Comparison of ENCODE assay signal across 17 cellular contexts in the genomic region with DNA sequence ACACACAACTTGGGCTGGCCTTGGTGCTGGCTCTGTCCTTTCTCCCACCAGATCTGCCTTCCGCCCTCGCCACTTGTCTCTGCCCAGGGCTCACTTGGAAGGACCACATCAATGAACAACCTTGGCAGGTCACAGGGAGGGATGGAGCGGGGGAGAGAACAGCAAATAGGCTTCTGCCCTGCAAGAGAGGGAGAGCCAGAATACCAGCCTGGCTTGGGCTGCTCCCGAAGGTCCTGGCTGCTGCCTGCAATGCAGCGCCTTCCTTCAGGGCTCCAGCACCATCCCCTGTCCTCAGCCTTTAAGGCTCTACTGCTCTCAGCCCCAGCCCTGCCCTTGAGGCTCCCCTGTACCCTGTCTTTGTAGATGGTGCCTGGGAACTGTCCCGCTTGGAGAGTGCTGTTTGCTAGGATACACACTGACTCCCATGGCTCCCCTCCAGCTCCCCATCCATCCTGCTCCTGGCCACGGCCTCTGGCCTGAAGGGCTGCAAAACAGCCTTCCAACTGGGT. TPM values are rescaled to one million over a fixed set of nuclear protein-coding genes. Genes with fewer than 3 reads are reported as not detected.
DNase-seq lines count a peak whose midpoint lies in the region; ATAC-seq, FAIRE-seq and TF ChIP-seq lines count a peak whose summit lies in the region.
"Had no signal": no experiment of that assay in that cellular context is flagged by ENCODE, and none has a peak within 500 bp of the region (broad histone marks: within the 10 kb centered on the region; RNA-seq: fewer than 3 reads in every experiment).

No MANE protein-coding gene starts in this region.

- H3K4ac ChIP-seq in IMR-90 (ENCODE audit: low read depth, low read length) = no peak overlapping the region

- H3K4me1 ChIP-seq in IMR-90 (ENCODE audit: control insufficient read depth, insufficient read depth, low read length) (peaks cover 4% of the 10 kb centered on the region), K562 (replicated peaks in 1 of 2; ENCODE audit: control insufficient read depth in 2 of 2, insufficient read depth in 2 of 2, low read length in 2 of 2) (no peaks in the 10 kb centered on the region; a peak in 1 of 5 replicates), testis (peaks cover 27% of the 10 kb centered on the region)

- H2AK5ac ChIP-seq in IMR-90 (ENCODE audit: low read depth, low read length) = no peak overlapping the region

- H2AFZ ChIP-seq in IMR-90 (replicated peaks; ENCODE audit: low read length, poor library complexity) (peak overlapping the region; percentile 14), K562 (ENCODE audit: low read depth, low read length) (no peak overlapping the region)

- CTCF ChIA-PET in IMR-90 (lab: Yijun Ruan, JAX) = no interaction called here
- CTCF ChIA-PET in K562 (lab: Yijun Ruan, JAX; ENCODE audit: low intra/inter-chr PET ratio) = no interaction called here

- POLR2A ChIA-PET in IMR-90 (lab: Charles Lee; ENCODE audit: unreplicated experiment) = no interaction called here
- POLR2A ChIA-PET in K562 (lab: Yijun Ruan, JAX) = interaction anchor here (0.6 to 0.8 kb wide), 2 partner anchors 21 to 95 kb away, joined by 3 read pairs; no protein-coding TSS in a partner anchor

- no peak overlapping the region for H3K4me2 ChIP-seq in IMR-90 (ENCODE audit: low read depth, low read length)
- H3K4me2 ChIP-seq in K562 (ENCODE audit: insufficient read depth, low read length) = no peak overlapping the region

- TF ChIP-seq CTCF in IMR-90 (conservative IDR thresholded peaks at IDR 0.05; ENCODE audit: low read depth, low read length) (no peak), K562 (IDR thresholded peaks at IDR 0.05 in 2 of 3, conservative IDR thresholded peaks at IDR 0.05 in 1 of 3; ENCODE audit: insufficient read depth in 2 of 3, low read depth in 1 of 3, low read length in 3 of 3) (no peak), testis (IDR thresholded peaks at IDR 0.05) (no peak)

- H3K36me3 ChIP-seq in IMR-90 (ENCODE audit: control insufficient read depth, insufficient read depth, low read length) = no peaks in the 10 kb centered on the region
- H3K36me3 ChIP-seq in K562 (ENCODE audit: control insufficient read depth, insufficient read depth, low read length) = no peaks in the 10 kb centered on the region
- H3K36me3 ChIP-seq in testis (ENCODE audit: low read depth, missing control alignments) = no peaks in the 10 kb centered on the region
- H3K36me3 ChIP-seq: ascending aorta had no signal

- no peak overlapping the region for H4K91ac ChIP-seq in IMR-90 (ENCODE audit: insufficient read depth, low read depth, low read length)

- TF ChIP-seq RAD21 in IMR-90 (IDR thresholded peaks at IDR 0.05; ENCODE audit: low read length) (no peak), K562 (CRISPR knock-in tag; conservative IDR thresholded peaks at IDR 0.05 in 1 of 2, IDR thresholded peaks at IDR 0.05 in 1 of 2) (no peak)

- H3K9me1 ChIP-seq in IMR-90 (ENCODE audit: insufficient read depth, low read length) = peaks cover 2% of the 10 kb centered on the region; the same call in 1 of the 2 replicates
- no peaks in the 10 kb centered on the region for H3K9me1 ChIP-seq in K562 (ENCODE audit: control insufficient read depth, insufficient read depth, low read length)

- dilution Hi-C loops in IMR-90 (cut with HindIII; ENCODE audit: low sequenced_read_pairs, unreplicated experiment) = no loop called here

- DNase-seq in IMR-90 (no peak), K562 (ENCODE audit: extremely low read depth in 1 of 4, low spot score in 3 of 4) (no peak), iPS-NIHi7 (ENCODE audit: extremely low spot score) (peak; percentile 31), testis (peak; percentile 60), urothelium cell line (ENCODE audit: low spot score) (no peak), NCI-H226 (no peak)
- DNase-seq in activated CD4-positive, alpha-beta T cell treated with anti-CD3 and anti-CD28 coated beads for 4 hours = no peak
- DNase-seq: activated gamma-delta T cell treated with Interleukin-2 at 50 U/mL for 16 hours; cortex of kidney; KG1; NCI-H1417 treated with DMSO at 0.1 percent for 48 hours; NCI-H2227 treated with DMSO at 0.1 percent for 48 hours; occipital lobe; stimulated activated CD4-positive, alpha-beta T cell treated with anti-CD3 and anti-CD28 coated beads, Interleukin-4, amount 100 ng/mL, for 1 hour had no signal

- intact Hi-C loops in IMR-90 (cut with micrococcal nuclease) (no loop called here), K562 (cut with micrococcal nuclease) (no loop called here), testis (cut with DNase I; ENCODE audit: low total_unique reads) (no loop called here)

- in situ Hi-C loops in IMR-90 (cut with MboI; ENCODE audit: low sequenced_read_pairs) (no loop called here), K562 (cut with MboI) (no loop called here)

- FAIRE-seq in K562 (lab: Jason Lieb, UNC) (no peak), urothelium cell line (lab: Jason Lieb, UNC) (no peak)
- FAIRE-seq: GM18507 had no signal

- no peak for TF ChIP-seq EP300 in K562 (IDR thresholded peaks at IDR 0.05; ENCODE audit: low read length)

- H4K20me1 ChIP-seq in IMR-90 (ENCODE audit: insufficient read depth, low read length) (no peaks in the 10 kb centered on the region), K562 (replicated peaks; ENCODE audit: control insufficient read depth, insufficient read depth, low read length) (no peaks in the 10 kb centered on the region)

- H3K23ac ChIP-seq in IMR-90 (ENCODE audit: low read depth, low read length) = no peak overlapping the region

- no peak overlapping the region for H2BK15ac ChIP-seq in IMR-90 (ENCODE audit: low read depth, low read length)

- H3K27ac ChIP-seq in IMR-90 (ENCODE audit: insufficient read depth, low read length) (no peak overlapping the region), K562 (ENCODE audit: extremely low read depth, low read depth, low read length) (no peak overlapping the region), testis (no peak overlapping the region)
- H3K27ac ChIP-seq: ascending aorta, epithelial cell of prostate had no signal

- no peak overlapping the region for H2BK5ac ChIP-seq in IMR-90 (ENCODE audit: low read depth, low read length, poor library complexity, severe bottlenecking)

- no peak overlapping the region for H2BK20ac ChIP-seq in IMR-90 (ENCODE audit: low read depth, low read length)

- H3K4me3 ChIP-seq in IMR-90 (ENCODE audit: insufficient read depth, low read depth, low read length) (no peak overlapping the region), K562 (no peak overlapping the region), testis (no peak overlapping the region)
- H3K4me3 ChIP-seq: ascending aorta had no signal

- no peaks in the 10 kb centered on the region; a peak in 1 of 4 replicates for H3K79me1 ChIP-seq in IMR-90 (ENCODE audit: low read depth in 1 of 2, low read length in 2 of 2)

- ATAC-seq in IMR-90 (ENCODE audit: low read depth) = peak; percentile 40
- ATAC-seq in K562 = peak; percentile 70

- WGBS in IMR-90 (ENCODE audit: extremely low coverage in 2 of 2, insufficient read length in 1 of 2), 2 experiments = 60% methylated on average over 1 of the region's 7 CpGs; no CpG with 5 or more reads in 1 of the 2 experiments
- WGBS in K562 (ENCODE audit: insufficient coverage, low coverage, missing lambda C conversion rate) = 11% methylated on average over 7 of the region's 7 CpGs
- 48 to 72% methylated on average over 7 of the region's 7 CpGs for WGBS in testis, 2 donors

- no peak overlapping the region for H4K8ac ChIP-seq in IMR-90 (ENCODE audit: low read depth in 2 of 2, low read length in 2 of 2)

- no peak overlapping the region for H3K18ac ChIP-seq in IMR-90 (ENCODE audit: low read depth, low read length)

- H3K14ac ChIP-seq in IMR-90 (replicated peaks; ENCODE audit: low read depth, low read length) = no peak overlapping the region

- no peak overlapping the region for H4K5ac ChIP-seq in IMR-90 (ENCODE audit: low read depth, low read length)

- H2BK120ac ChIP-seq in IMR-90 (ENCODE audit: low read depth, low read length) = no peak overlapping the region

- TF ChIP-seq POLR2A in IMR-90 (IDR thresholded peaks at IDR 0.05; ENCODE audit: low read depth, low read length) (no peak), K562 (conservative IDR thresholded peaks at IDR 0.05) (no peak), testis (IDR thresholded peaks at IDR 0.05) (no peak)

- H3K9ac ChIP-seq in IMR-90 (ENCODE audit: low read depth, low read length) = no peak overlapping the region
- no peak overlapping the region; a peak in 1 of 4 replicates for H3K9ac ChIP-seq in K562 (ENCODE audit: insufficient read depth in 1 of 2, low read depth in 2 of 2, low read length in 2 of 2)

- no peak overlapping the region for H2AK9ac ChIP-seq in IMR-90 (replicated peaks; ENCODE audit: low read depth, low read length, poor library complexity)

- BruUV-seq in IMR-90 (replicated peaks; lab: Mats Ljungman, UMichigan) (no TSS peak), K562 (replicated peaks; lab: Mats Ljungman, UMichigan) (no TSS peak)

- no peaks in the 10 kb centered on the region for H3K9me3 ChIP-seq in IMR-90 (ENCODE audit: control insufficient read depth, insufficient read depth, low read length)
- no peaks in the 10 kb centered on the region for H3K9me3 ChIP-seq in K562 (replicated peaks; ENCODE audit: control insufficient read depth, insufficient read depth, low read depth, low read length)
- H3K9me3 ChIP-seq in testis = no peaks in the 10 kb centered on the region
- H3K9me3 ChIP-seq: ascending aorta had no signal

- no peaks in the 10 kb centered on the region for H3K79me2 ChIP-seq in K562 (ENCODE audit: control insufficient read depth, insufficient read depth, low read length)

- H3K56ac ChIP-seq in IMR-90 (ENCODE audit: extremely low read depth, insufficient read depth, low read length) = no peak overlapping the region

- H3K27me3 ChIP-seq in IMR-90 (ENCODE audit: control insufficient read depth, insufficient read depth, low read length) (peaks cover 1% of the 10 kb centered on the region; the same call in 1 of the 2 replicates), K562 (ENCODE audit: control insufficient read depth in 2 of 2, insufficient read depth in 2 of 2, low read length in 2 of 2) (peaks cover 10 to 26% of the 10 kb centered on the region in 2 experiments; a peak in 3 of 5 replicates), testis (no peaks in the 10 kb centered on the region)
- H3K27me3 ChIP-seq: ascending aorta had no signal

RNA-seq across cellular contexts. Expression of a gene that starts 43.8 kb away (rescaled TPM):
- total RNA-seq in IMR-90 (2012; rRNA removed) (1.1 and 1.4 TPM in 2 replicates), K562 (2014; rRNA removed) (0.09 and 0.16 TPM in 2 replicates), K562 (2014; rRNA removed; fragmentation: Illumina TruSeq; extraction: Trizol) (0.26 and 0.33 TPM in 2 replicates), K562 (2015; rRNA removed; fragmentation: Illumina TruSeq; extraction: Trizol) (0.11 and 0.23 TPM in 2 replicates), K562 (2021) (0.58 and 0.63 TPM in 2 replicates), testis (1 to 10 TPM; 4.8 to 7.2 TPM)
- polyA plus RNA-seq in IMR-90 (2012; rRNA removed) (3.6 and 4.0 TPM in 2 replicates), K562 (2011; rRNA removed) (0.23 and 0.35 TPM in 2 replicates), K562 (2014; fragmentation: Illumina TruSeq; extraction: Trizol) (0.53 and 0.55 TPM in 2 replicates), K562 (2014; fragmentation: Nextera tagmentation; extraction: Ambion mirVana) (under 1 TPM in 1 of 2 experiments, not detected in 1; 0.11 TPM), K562 (2014; rRNA removed) (0.15 and 0.49 TPM in 2 replicates), testis (ENCODE audit: insufficient read depth, low read depth, low replicate concordance) (7.3 TPM)
- 2.5 and 2.7 TPM in 2 replicates for polyA plus RNA-seq in IMR-90 (2012; cell fraction: cytosol; rRNA removed)
- polyA plus RNA-seq in IMR-90 (2012; cell fraction: nucleus; rRNA removed; ENCODE audit: low replicate concordance) = 2.1 and 3.1 TPM in 2 replicates
- total RNA-seq in K562 (2011; cell fraction: chromatin; rRNA removed; ENCODE audit: low replicate concordance) = 1.9 and 2.5 TPM in 2 replicates
- total RNA-seq in K562 (2011; cell fraction: nucleolus; rRNA removed) = 0.83 and 2.0 TPM in 2 replicates
- 1.5 and 2.0 TPM in 2 replicates for total RNA-seq in K562 (2011; cell fraction: nucleoplasm; rRNA removed)
- 0.28 and 0.54 TPM in 2 replicates for polyA plus RNA-seq in K562 (2011; cell fraction: cytosol; rRNA removed)
- polyA plus RNA-seq in K562 (2011; cell fraction: nucleus; rRNA removed) = 0.38 and 0.65 TPM in 2 replicates
- 0.43 and 0.93 TPM in 2 replicates for polyA plus RNA-seq in K562 (2012)
- 0.45 and 0.74 TPM in 2 replicates for polyA minus RNA-seq in K562 (2011; rRNA and poly(A)+ RNA removed)
- 0.55 TPM in 1 of 2 replicates, not detected in the other for polyA minus RNA-seq in K562 (2011; cell fraction: cytosol; rRNA and poly(A)+ RNA removed)
- 0.11 and 0.40 TPM in 2 replicates for polyA minus RNA-seq in K562 (2011; cell fraction: nucleus; rRNA and poly(A)+ RNA removed)

Comparison
In these comparisons a context has a peak if more than half of its experiments do, and no peak if none do; other contexts are left out.
1. DNase-seq: peak in iPS-NIHi7 (single experiment) and testis (single experiment); none in IMR-90 (single experiment), K562 (0 of 4), urothelium cell line (single experiment), NCI-H226 (single experiment) and activated CD4-positive, alpha-beta T cell treated with anti-CD3 and anti-CD28 coated beads for 4 hours (0 of 2).